17 cellular contexts compared by ENCODE assay signal in genomic region chr9:110095238-110095637, GRCh38.
A peak's percentile ranks its signal among the peaks of the same experiment; 100 is the strongest.
DNase-seq lines count a peak whose midpoint lies in the region; ATAC-seq and TF ChIP-seq lines count a peak whose summit lies in the region.
"Had no signal": no experiment of that assay in that cellular context is flagged by ENCODE, and none has a peak within 500 bp of the region (broad histone marks: within the 10 kb centered on the region; RNA-seq: fewer than 3 reads in every experiment).

No MANE protein-coding gene starts in this region.

- no peak overlapping the region for H3K4me3 Mint-ChIP-seq in MCF 10A (ENCODE audit: unreplicated experiment)
- no peak overlapping the region for H3K4me3 Mint-ChIP-seq in effector memory CD8-positive, alpha-beta T cell
- H3K4me3 Mint-ChIP-seq: activated CD4-positive, alpha-beta T cell treated with anti-CD3 and anti-CD28 coated beads, Interleukin-2, amount 10 ng/mL, durations not matched to agents 7 days and 5 days; type B pancreatic cell had no signal

- peaks cover 86% of the 10 kb centered on the region for H3K79me2 ChIP-seq in mammary epithelial cell (ENCODE audit: insufficient read depth, low read length)

- H3K4me3 ChIP-seq in breast epithelium (no peak overlapping the region), mammary epithelial cell (replicated peaks in 1 of 3; ENCODE audit: insufficient read depth in 1 of 3, low read depth in 2 of 3, low read length in 3 of 3) (no peak overlapping the region), thoracic aorta (no peak overlapping the region), A673 (ENCODE audit: low read depth, low read length, poor library complexity, severe bottlenecking) (no peak overlapping the region)
- H3K4me3 ChIP-seq: A549, lung, pancreas had no signal

- H3K9me3 ChIP-seq in breast epithelium (no peaks in the 10 kb centered on the region), mammary epithelial cell (replicated peaks; ENCODE audit: insufficient read depth, low read length) (no peaks in the 10 kb centered on the region), thoracic aorta (no peaks in the 10 kb centered on the region), A673 (ENCODE audit: low read depth, low read length, poor library complexity, severe bottlenecking) (no peaks in the 10 kb centered on the region)
- H3K9me3 ChIP-seq: A549, pancreas had no signal

- H3K4me1 Mint-ChIP-seq in MCF 10A (ENCODE audit: insufficient read depth, unreplicated experiment) = peaks cover 38% of the 10 kb centered on the region
- H3K4me1 Mint-ChIP-seq in effector memory CD8-positive, alpha-beta T cell (ENCODE audit: low read depth in 2 of 2) = no peaks in the 10 kb centered on the region

- no peak for ATAC-seq in thoracic aorta (ENCODE audit: insufficient number of reproducible peaks, low FRiP score, low read depth)
- no peak for ATAC-seq in effector memory CD8-positive, alpha-beta T cell (replicated peaks)
- ATAC-seq: A549 had no signal

- no peaks in the 10 kb centered on the region for H3K4me1 ChIP-seq in breast epithelium
- H3K4me1 ChIP-seq in mammary epithelial cell (ENCODE audit: insufficient read depth, low read length) = peaks cover 36% of the 10 kb centered on the region
- H3K4me1 ChIP-seq in thoracic aorta (ENCODE audit: control insufficient read depth in 1 of 2, low read depth in 2 of 2) = peaks cover 19 to 32% of the 10 kb centered on the region in 2 donors
- peaks cover 8% of the 10 kb centered on the region for H3K4me1 ChIP-seq in A673 (ENCODE audit: insufficient read depth, low read length, poor library complexity, severe bottlenecking)

- in situ Hi-C loops in mammary epithelial cell (cut with MboI; ENCODE audit: low sequenced_read_pairs in 2 of 2) = no loop called here

- POLR2A ChIA-PET in MCF 10A (lab: Yijun Ruan, JAX) (interaction anchor here (0.7 to 1.1 kb wide), 5 partner anchors 10 to 100 kb away, joined by 3 read pairs; no protein-coding TSS in a partner anchor), A673 (lab: Charles Lee; ENCODE audit: low non-redundant PET) (no interaction called here)

- DNase-seq in breast epithelium (ENCODE audit: low spot score in 2 of 2) (no peak), MCF 10A (ENCODE audit: unreplicated experiment) (no peak), mammary epithelial cell (no peak), thoracic aorta (ENCODE audit: low spot score) (no peak), A673 (ENCODE audit: low spot score) (no peak)
- no peak for DNase-seq in activated effector memory CD4-positive, alpha-beta T cell treated with anti-CD3 and anti-CD28 coated beads, Interleukin-2, amount 50 U/mL, for 16 hours
- no peak for DNase-seq in effector memory CD8-positive, alpha-beta T cell
- DNase-seq: activated CD4-positive, alpha-beta T cell treated with anti-CD3 and anti-CD28 coated beads, Interleukin-2, amount 10 ng/mL, durations not matched to agents 7 days and 5 days; cerebellar nuclear complex; COR-L47; NCI-H1048; pancreas; stimulated activated CD4-positive, alpha-beta T cell treated with anti-CD3 and anti-CD28 coated beads, Interleukin-15, amount 100 ng/mL, for 24 hours had no signal

- 63% methylated on average over 2 of the region's 2 CpGs for WGBS in mammary epithelial cell (ENCODE audit: low coverage, missing lambda C conversion rate)

- no peak overlapping the region for H2AFZ ChIP-seq in mammary epithelial cell (ENCODE audit: low read depth, low read length)

- dilution Hi-C loops in mammary epithelial cell (cut with HindIII; ENCODE audit: low sequenced_read_pairs) = no loop called here

- H3K27me3 ChIP-seq in breast epithelium = no peaks in the 10 kb centered on the region
- no peaks in the 10 kb centered on the region for H3K27me3 ChIP-seq in mammary epithelial cell (ENCODE audit: insufficient read depth, low read length)
- H3K27me3 ChIP-seq in layer of hippocampus (ENCODE audit: control insufficient read depth, insufficient read depth, low read length) = no peaks in the 10 kb centered on the region
- H3K27me3 ChIP-seq in thoracic aorta (replicated peaks; ENCODE audit: insufficient read depth) = no peaks in the 10 kb centered on the region
- H3K27me3 ChIP-seq in A673 (replicated peaks; ENCODE audit: insufficient read depth, low read depth, low read length, poor library complexity) = no peaks in the 10 kb centered on the region
- H3K27me3 ChIP-seq: pancreas had no signal

- H3K27ac Mint-ChIP-seq in MCF 10A (ENCODE audit: low read depth, unreplicated experiment) = no peak overlapping the region
- no peak overlapping the region for H3K27ac Mint-ChIP-seq in effector memory CD8-positive, alpha-beta T cell
- H3K27ac Mint-ChIP-seq: activated CD4-positive, alpha-beta T cell treated with anti-CD3 and anti-CD28 coated beads, Interleukin-2, amount 10 ng/mL, durations not matched to agents 7 days and 5 days; type B pancreatic cell had no signal

- no peak for TF ChIP-seq POLR2A in breast epithelium (IDR thresholded peaks at IDR 0.05)

- intact Hi-C loops in breast epithelium (cut with DNase I; ENCODE audit: low total_unique reads) = no loop called here
- intact Hi-C loops in MCF 10A (cut with micrococcal nuclease) = no loop called here
- intact Hi-C loops in mammary epithelial cell (cut with micrococcal nuclease) = no loop called here
- intact Hi-C loops in A673 (cut with micrococcal nuclease; ENCODE audit: unreplicated experiment) = no loop called here

- H3K27ac ChIP-seq in breast epithelium (peak overlapping the region; percentile 35 to 50), mammary epithelial cell (ENCODE audit: insufficient read depth, low read depth, low read length) (peak overlapping the region; percentile 14), layer of hippocampus (ENCODE audit: low read depth, low read length) (peak overlapping the region; percentile 40), thoracic aorta (peak overlapping the region; percentile 16 to 52), A673 (ENCODE audit: low read depth, low read length, poor library complexity, severe bottlenecking) (no peak overlapping the region)
- H3K27ac ChIP-seq: pancreas had no signal

- TF ChIP-seq CTCF in breast epithelium (IDR thresholded peaks at IDR 0.05) = no peak
- TF ChIP-seq CTCF in MCF 10A (IDR thresholded peaks at IDR 0.05; ENCODE audit: unreplicated experiment) = no peak
- TF ChIP-seq CTCF in mammary epithelial cell (conservative IDR thresholded peaks at IDR 0.05 in 1 of 2, IDR thresholded peaks at IDR 0.05 in 1 of 2; ENCODE audit: extremely low read depth in 1 of 2, insufficient read depth in 1 of 2, low read depth in 1 of 2, low read length in 2 of 2) = no peak
- TF ChIP-seq CTCF in thoracic aorta (IDR thresholded peaks at IDR 0.05) = no peak
- TF ChIP-seq CTCF in A673 (conservative IDR thresholded peaks at IDR 0.05; ENCODE audit: low read depth, low read length) = no peak

- H4K20me1 ChIP-seq in mammary epithelial cell (ENCODE audit: insufficient read depth, low read length) = no peaks in the 10 kb centered on the region

- no peak overlapping the region for H3K4me2 ChIP-seq in mammary epithelial cell (ENCODE audit: insufficient read depth, low read depth, low read length)
- H3K4me2 ChIP-seq: A549 had no signal

- no peak overlapping the region for H3K9ac ChIP-seq in mammary epithelial cell (ENCODE audit: insufficient read depth, low read length)

- CTCF ChIA-PET in MCF 10A (lab: Yijun Ruan, JAX) = interaction anchor here (0.6 to 1.3 kb wide), 2 partner anchors 52 to 59 kb away, joined by 3 to 4 read pairs; no protein-coding TSS in a partner anchor
- CTCF ChIA-PET in mammary epithelial cell (lab: Charles Lee; ENCODE audit: low non-redundant PET) = interaction anchor here (0.7 kb wide), 1 partner anchor 202 kb away, joined by 5 read pairs; no protein-coding TSS in a partner anchor
- CTCF ChIA-PET in A673 (lab: Charles Lee) = no interaction called here

- H3K36me3 Mint-ChIP-seq in MCF 10A (ENCODE audit: insufficient read depth, unreplicated experiment) = peaks cover 8% of the 10 kb centered on the region
- no peaks in the 10 kb centered on the region for H3K36me3 Mint-ChIP-seq in effector memory CD8-positive, alpha-beta T cell (ENCODE audit: insufficient read depth)
- H3K36me3 Mint-ChIP-seq: type B pancreatic cell had no signal

- no peaks in the 10 kb centered on the region for H3K36me3 ChIP-seq in breast epithelium
- no peaks in the 10 kb centered on the region for H3K36me3 ChIP-seq in mammary epithelial cell (ENCODE audit: insufficient read depth, low read length)
- H3K36me3 ChIP-seq in thoracic aorta = no peaks in the 10 kb centered on the region
- no peaks in the 10 kb centered on the region for H3K36me3 ChIP-seq in A673 (ENCODE audit: insufficient read depth, low read length, poor library complexity, severe bottlenecking)
- H3K36me3 ChIP-seq: pancreas had no signal

- BruUV-seq in MCF 10A (replicated peaks; lab: Mats Ljungman, UMichigan) (no TSS peak), mammary epithelial cell (replicated peaks; lab: Mats Ljungman, UMichigan) (no TSS peak), A673 (replicated peaks; lab: Mats Ljungman, UMichigan) (no TSS peak)

- no peaks in the 10 kb centered on the region for H3K9me3 Mint-ChIP-seq in MCF 10A (ENCODE audit: unreplicated experiment)
- H3K9me3 Mint-ChIP-seq in effector memory CD8-positive, alpha-beta T cell = no peaks in the 10 kb centered on the region
- H3K9me3 Mint-ChIP-seq: activated CD4-positive, alpha-beta T cell treated with anti-CD3 and anti-CD28 coated beads, Interleukin-2, amount 10 ng/mL, durations not matched to agents 7 days and 5 days; type B pancreatic cell had no signal

- H3K27me3 Mint-ChIP-seq in MCF 10A (ENCODE audit: insufficient read depth, unreplicated experiment) = no peaks in the 10 kb centered on the region
- no peaks in the 10 kb centered on the region for H3K27me3 Mint-ChIP-seq in effector memory CD8-positive, alpha-beta T cell
- H3K27me3 Mint-ChIP-seq: activated CD4-positive, alpha-beta T cell treated with anti-CD3 and anti-CD28 coated beads, Interleukin-2, amount 10 ng/mL, durations not matched to agents 7 days and 5 days had no signal
